ENCODE assay signal across 24 cellular contexts in the genomic region with DNA sequence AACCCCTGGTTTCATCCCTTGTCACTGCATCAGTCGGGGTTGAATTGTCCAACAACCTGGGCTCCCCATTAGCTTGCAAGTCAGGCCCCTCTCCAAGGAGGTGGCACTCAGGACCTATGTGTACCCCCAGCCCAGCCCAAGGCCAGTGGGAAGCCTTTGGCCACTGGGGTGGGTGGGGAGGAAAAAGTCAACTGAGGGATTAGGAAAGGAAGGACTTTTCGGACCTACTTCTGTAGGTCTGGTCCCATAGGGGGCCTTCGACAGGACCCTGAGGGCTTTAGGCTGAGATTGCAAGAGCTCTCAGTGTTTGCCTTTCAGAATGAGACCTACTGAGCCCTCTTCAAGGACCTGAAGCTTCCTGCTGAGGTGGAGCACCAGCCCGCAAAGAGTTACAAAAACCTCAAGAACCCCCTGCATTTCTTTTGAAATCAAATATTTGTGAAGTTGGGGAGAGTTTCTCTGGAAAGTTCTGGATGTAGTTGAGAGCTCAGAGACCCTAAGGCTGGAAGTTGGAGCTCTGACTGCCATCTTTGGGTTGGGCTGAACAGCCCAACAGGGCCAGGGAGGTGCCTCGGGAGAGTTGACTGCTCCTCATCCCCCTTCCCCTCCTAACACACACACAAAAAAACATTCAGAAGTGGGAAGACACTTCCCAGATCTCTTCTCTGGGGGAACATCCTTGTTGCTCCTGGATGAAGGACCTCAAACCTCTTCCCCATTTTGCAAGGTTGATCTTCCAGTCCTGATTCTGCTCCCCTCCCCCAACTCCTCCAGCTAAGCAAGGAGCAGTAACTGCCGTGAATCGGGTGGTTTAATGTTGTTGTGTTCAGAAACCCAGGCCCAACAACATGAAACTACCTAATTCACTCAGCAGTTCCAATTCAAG. TPM values are rescaled to one million over a fixed set of nuclear protein-coding genes. Genes with fewer than 3 reads are reported as not detected.
DNase-seq lines count a peak whose midpoint lies in the region; ATAC-seq, FAIRE-seq and TF ChIP-seq lines count a peak whose summit lies in the region.
"Had no signal": no experiment of that assay in that cellular context is flagged by ENCODE, and none has a peak within 500 bp of the region (broad histone marks: within the 10 kb centered on the region; RNA-seq: fewer than 3 reads in every experiment).

No MANE protein-coding gene starts in this region.

- peak overlapping the region; percentile 97 for H3K27ac ChIP-seq in K562 (ENCODE audit: extremely low read depth, low read depth, low read length)
- H3K27ac ChIP-seq in osteoblast (ENCODE audit: low read depth, low read length) = no peak overlapping the region
- H3K27ac ChIP-seq: coronary artery, SK-N-MC, vagina had no signal

- H3K4me1 ChIP-seq in K562 (replicated peaks in 1 of 2; ENCODE audit: control insufficient read depth in 2 of 2, insufficient read depth in 2 of 2, low read length in 2 of 2) = peaks cover 51 to 73% of the 10 kb centered on the region in 2 experiments
- no peaks in the 10 kb centered on the region for H3K4me1 ChIP-seq in osteoblast (ENCODE audit: insufficient read depth, low read length)

- CTCF ChIA-PET in K562 (lab: Yijun Ruan, JAX; ENCODE audit: low intra/inter-chr PET ratio) = no interaction called here

- POLR2A ChIA-PET in K562 (lab: Yijun Ruan, JAX) = interaction anchor here (0.6 to 2.5 kb wide), 8 partner anchors 8 to 499 kb away, joined by 3 to 21 read pairs (median 4); no protein-coding TSS in a partner anchor

- H3K9ac ChIP-seq in K562 (ENCODE audit: insufficient read depth in 1 of 2, low read depth in 2 of 2, low read length in 2 of 2) = peak overlapping the region; percentile 82 to 95

- no peaks in the 10 kb centered on the region for H3K9me1 ChIP-seq in K562 (ENCODE audit: control insufficient read depth, insufficient read depth, low read length)

- H3K9me3 ChIP-seq in K562 (replicated peaks; ENCODE audit: control insufficient read depth, insufficient read depth, low read depth, low read length) = no peaks in the 10 kb centered on the region
- H3K9me3 ChIP-seq in osteoblast (ENCODE audit: low read depth, low read length) = no peaks in the 10 kb centered on the region
- H3K9me3 ChIP-seq: vagina had no signal

- H3K4me3 ChIP-seq in GM12865 (ENCODE audit: low read depth, low read length) (no peak overlapping the region), K562 (peak overlapping the region; percentile 97; the same call in 1 of the 2 replicates), osteoblast (ENCODE audit: insufficient read depth, low read length) (no peak overlapping the region)
- H3K4me3 ChIP-seq: coronary artery, SK-N-MC, vagina had no signal

- ATAC-seq in K562 (no peak), GM19351 (IDR thresholded peaks at IDR 0.05; ENCODE audit: unreplicated experiment) (no peak)
- ATAC-seq: left lobe of liver had no signal

- BruUV-seq in K562 (replicated peaks; lab: Mats Ljungman, UMichigan) = no TSS peak

- H3K36me3 ChIP-seq in K562 (ENCODE audit: control insufficient read depth, insufficient read depth, low read length) (peaks cover 10% of the 10 kb centered on the region; the same call in 1 of the 3 replicates), osteoblast (ENCODE audit: insufficient read depth, low read length) (no peaks in the 10 kb centered on the region)
- H3K36me3 ChIP-seq: vagina had no signal

- 28% methylated on average over 7 of the region's 7 CpGs for WGBS in K562 (ENCODE audit: insufficient coverage, low coverage, missing lambda C conversion rate)

- H3K79me2 ChIP-seq in K562 (ENCODE audit: control insufficient read depth, insufficient read depth, low read length) (peaks cover 54% of the 10 kb centered on the region), osteoblast (ENCODE audit: insufficient read depth, low read length) (no peaks in the 10 kb centered on the region)

- TF ChIP-seq POLR2A in K562 (conservative IDR thresholded peaks at IDR 0.05) = no peak

- H2AFZ ChIP-seq in K562 (ENCODE audit: low read depth, low read length) (peak overlapping the region; percentile 80), osteoblast (ENCODE audit: low read length) (no peak overlapping the region)

- intact Hi-C loops in K562 (cut with micrococcal nuclease) = no loop called here

- H3K4me2 ChIP-seq in K562 (ENCODE audit: insufficient read depth, low read length) = peak overlapping the region; percentile 99
- no peak overlapping the region for H3K4me2 ChIP-seq in osteoblast (ENCODE audit: insufficient read depth, low read length)

- TF ChIP-seq CTCF in GM12865 (IDR thresholded peaks at IDR 0.05; ENCODE audit: insufficient read depth, low read depth, low read length, missing control alignments) (no peak), K562 (IDR thresholded peaks at IDR 0.05 in 2 of 3, conservative IDR thresholded peaks at IDR 0.05 in 1 of 3; ENCODE audit: insufficient read depth in 2 of 3, low read depth in 1 of 3, low read length in 3 of 3) (no peak), osteoblast (IDR thresholded peaks at IDR 0.05; ENCODE audit: extremely low read depth, low read depth, low read length) (no peak)

- DNase-seq in GM12865 (ENCODE audit: low read depth) (peak; percentile 81), GM19239 (ENCODE audit: insufficient read length, low spot score) (no peak), K562 (ENCODE audit: extremely low read depth in 1 of 4, low spot score in 3 of 4) (peak in 1 of 4 experiments; percentile 57), osteoblast (ENCODE audit: insufficient read length, low spot score, missing footprints) (peak; percentile 76), dermis blood vessel endothelial cell (no peak), HTR-8/SVneo (ENCODE audit: insufficient read length, low spot score) (no peak)
- DNase-seq: activated CD4-positive, alpha-beta T cell treated with anti-CD3 and anti-CD28 coated beads, Interleukin-2, amount 10 ng/mL, durations not matched to agents 7 days and 5 days; activated CD8-positive, alpha-beta memory T cell treated with anti-CD3 and anti-CD28 coated beads, Interleukin-2, amount 50 U/mL, for 4 hours; activated gamma-delta T cell; CD4-positive, alpha-beta T cell; GDM1; NCI-H187; NCI-H69; posterior cingulate gyrus; stimulated activated CD4-positive, alpha-beta T cell treated with anti-CD3 and anti-CD28 coated beads, Interleukin-1b, Interleukin-23, amount 100 ng/mL, for 48 hours had no signal

- no peak for TF ChIP-seq EP300 in K562 (IDR thresholded peaks at IDR 0.05; ENCODE audit: low read length)

- TF ChIP-seq RAD21 in K562 (CRISPR knock-in tag; conservative IDR thresholded peaks at IDR 0.05 in 1 of 2, IDR thresholded peaks at IDR 0.05 in 1 of 2) = no peak

- no peaks in the 10 kb centered on the region for H3K27me3 ChIP-seq in K562 (ENCODE audit: control insufficient read depth in 2 of 2, insufficient read depth in 2 of 2, low read length in 2 of 2)
- peaks cover 100% of the 10 kb centered on the region for H3K27me3 ChIP-seq in osteoblast (ENCODE audit: insufficient read depth, low read length)

- H4K20me1 ChIP-seq in K562 (replicated peaks; ENCODE audit: control insufficient read depth, insufficient read depth, low read length) = no peaks in the 10 kb centered on the region
- H4K20me1 ChIP-seq in osteoblast (ENCODE audit: insufficient read depth, low read length) = peaks cover 2% of the 10 kb centered on the region

- peak; percentile 78 for FAIRE-seq in GM19239 (lab: Jason Lieb, UNC)
- FAIRE-seq in K562 (lab: Jason Lieb, UNC) = no peak
- no peak for FAIRE-seq in HTR-8/SVneo (lab: Jason Lieb, UNC)
- FAIRE-seq: H54 had no signal

- in situ Hi-C loops in K562 (cut with MboI) = no loop called here

RNA-seq across cellular contexts. Expression of gene HOXB9, which starts 5.8 kb away (rescaled TPM):
- 92.5 and 108 TPM in 2 replicates for total RNA-seq in K562 (2011; cell fraction: chromatin; rRNA removed; ENCODE audit: low replicate concordance)
- total RNA-seq in K562 (2011; cell fraction: nucleolus; rRNA removed) = 55.1 and 62.2 TPM in 2 replicates
- total RNA-seq in K562 (2011; cell fraction: nucleoplasm; rRNA removed) = 83.2 and 118 TPM in 2 replicates
- total RNA-seq in K562 (2014; rRNA removed) (77.6 and 91.3 TPM in 2 replicates), K562 (2014; rRNA removed; fragmentation: Illumina TruSeq; extraction: Trizol) (64.8 and 71.4 TPM in 2 replicates), K562 (2015; rRNA removed; fragmentation: Illumina TruSeq; extraction: Trizol) (54.3 and 54.6 TPM in 2 replicates), K562 (2021) (136 and 146 TPM in 2 replicates), osteoblast (not detected in 2 replicates), dermis blood vessel endothelial cell (0.47 and 1.0 TPM in 2 replicates)
- polyA plus RNA-seq in K562 (2011; rRNA removed) (104 and 141 TPM in 2 replicates), K562 (2014; fragmentation: Illumina TruSeq; extraction: Trizol) (187 and 196 TPM in 2 replicates), K562 (2014; fragmentation: Nextera tagmentation; extraction: Ambion mirVana) (1 to 10 TPM; 3.1 to 5.2 TPM), K562 (2014; rRNA removed) (136 and 145 TPM in 2 replicates)
- 113 and 142 TPM in 2 replicates for polyA plus RNA-seq in K562 (2011; cell fraction: cytosol; rRNA removed)
- polyA plus RNA-seq in K562 (2011; cell fraction: nucleus; rRNA removed) = 117 and 138 TPM in 2 replicates
- polyA plus RNA-seq in K562 (2012) = 89.9 and 176 TPM in 2 replicates
- 54.1 and 61.9 TPM in 2 replicates for polyA minus RNA-seq in K562 (2011; rRNA and poly(A)+ RNA removed)
- polyA minus RNA-seq in K562 (2011; cell fraction: cytosol; rRNA and poly(A)+ RNA removed) = 46.9 and 52.2 TPM in 2 replicates
- polyA minus RNA-seq in K562 (2011; cell fraction: nucleus; rRNA and poly(A)+ RNA removed) = 28.9 and 46.7 TPM in 2 replicates
- total RNA-seq: activated CD4-positive, alpha-beta T cell treated with anti-CD3 and anti-CD28 coated beads, Interleukin-2, amount 10 ng/mL, durations not matched to agents 7 days and 5 days; CD4-positive, alpha-beta T cell; fibroblast of lung; temporal lobe; vagina had no signal
- polyA plus RNA-seq: fibroblast of lung, neural cell had no signal

RNA-seq across cellular contexts. Expression of gene HOXB8, which starts 16.8 kb away (rescaled TPM):
- 13.9 and 15.4 TPM in 2 replicates for total RNA-seq in K562 (2011; cell fraction: chromatin; rRNA removed; ENCODE audit: low replicate concordance)
- 8.9 and 11.7 TPM in 2 replicates for total RNA-seq in K562 (2011; cell fraction: nucleolus; rRNA removed)
- total RNA-seq in K562 (2011; cell fraction: nucleoplasm; rRNA removed) = 12.5 and 25.9 TPM in 2 replicates
- total RNA-seq in K562 (2014; rRNA removed) (5.1 and 9.3 TPM in 2 replicates), K562 (2014; rRNA removed; fragmentation: Illumina TruSeq; extraction: Trizol) (1.5 and 2.9 TPM in 2 replicates), K562 (2015; rRNA removed; fragmentation: Illumina TruSeq; extraction: Trizol) (2.1 and 2.5 TPM in 2 replicates), K562 (2021) (14.9 and 17.7 TPM in 2 replicates), osteoblast (not detected in 2 replicates), dermis blood vessel endothelial cell (1.2 and 4.1 TPM in 2 replicates)
- polyA plus RNA-seq in K562 (2011; rRNA removed) (3.6 and 4.6 TPM in 2 replicates), K562 (2014; fragmentation: Illumina TruSeq; extraction: Trizol) (7.0 and 8.3 TPM in 2 replicates), K562 (2014; fragmentation: Nextera tagmentation; extraction: Ambion mirVana) (1 to 10 TPM in 1 of 2 experiments, under 1 TPM in 1; 0.52 to 1.2 TPM), K562 (2014; rRNA removed) (18.8 and 23.8 TPM in 2 replicates)
- polyA plus RNA-seq in K562 (2011; cell fraction: cytosol; rRNA removed) = 7.3 and 10.8 TPM in 2 replicates
- polyA plus RNA-seq in K562 (2011; cell fraction: nucleus; rRNA removed) = 16.6 and 22.3 TPM in 2 replicates
- polyA plus RNA-seq in K562 (2012) = 5.9 and 20.0 TPM in 2 replicates
- 1.8 and 2.2 TPM in 2 replicates for polyA minus RNA-seq in K562 (2011; rRNA and poly(A)+ RNA removed)
- polyA minus RNA-seq in K562 (2011; cell fraction: cytosol; rRNA and poly(A)+ RNA removed) = 2.4 and 7.1 TPM in 2 replicates
- 3.1 and 4.2 TPM in 2 replicates for polyA minus RNA-seq in K562 (2011; cell fraction: nucleus; rRNA and poly(A)+ RNA removed)
- total RNA-seq: activated CD4-positive, alpha-beta T cell treated with anti-CD3 and anti-CD28 coated beads, Interleukin-2, amount 10 ng/mL, durations not matched to agents 7 days and 5 days; CD4-positive, alpha-beta T cell; vagina had no signal
- polyA plus RNA-seq: neural cell had no signal

RNA-seq across cellular contexts. Expression of gene HOXB7, which starts 21.1 kb away (rescaled TPM):
- 1.4 and 3.5 TPM in 2 replicates for total RNA-seq in K562 (2011; cell fraction: chromatin; rRNA removed; ENCODE audit: low replicate concordance)
- 0.79 and 1.5 TPM in 2 replicates for total RNA-seq in K562 (2011; cell fraction: nucleolus; rRNA removed)
- total RNA-seq in K562 (2011; cell fraction: nucleoplasm; rRNA removed) = 2.1 TPM in 2 replicates
- total RNA-seq in K562 (2014; rRNA removed) (8.3 and 11.0 TPM in 2 replicates), K562 (2014; rRNA removed; fragmentation: Illumina TruSeq; extraction: Trizol) (13.5 and 14.7 TPM in 2 replicates), K562 (2015; rRNA removed; fragmentation: Illumina TruSeq; extraction: Trizol) (14.8 and 16.7 TPM in 2 replicates), K562 (2021) (8.2 and 10.8 TPM in 2 replicates), osteoblast (0.36 TPM in 1 of 2 replicates, not detected in the other), dermis blood vessel endothelial cell (9.9 and 11.4 TPM in 2 replicates)
- polyA plus RNA-seq in K562 (2011; rRNA removed) (5.5 and 5.9 TPM in 2 replicates), K562 (2014; fragmentation: Illumina TruSeq; extraction: Trizol) (10.3 and 11.6 TPM in 2 replicates), K562 (2014; fragmentation: Nextera tagmentation; extraction: Ambion mirVana) (1 to 10 TPM; 5.7 to 5.8 TPM), K562 (2014; rRNA removed) (11.1 and 13.9 TPM in 2 replicates)
- polyA plus RNA-seq in K562 (2011; cell fraction: cytosol; rRNA removed) = 8.3 and 8.4 TPM in 2 replicates
- polyA plus RNA-seq in K562 (2011; cell fraction: nucleus; rRNA removed) = 2.7 and 3.9 TPM in 2 replicates
- 10.4 and 16.5 TPM in 2 replicates for polyA plus RNA-seq in K562 (2012)
- 1.9 and 2.5 TPM in 2 replicates for polyA minus RNA-seq in K562 (2011; rRNA and poly(A)+ RNA removed)
- polyA minus RNA-seq in K562 (2011; cell fraction: cytosol; rRNA and poly(A)+ RNA removed) = 2.9 and 3.5 TPM in 2 replicates
- 0.67 and 2.3 TPM in 2 replicates for polyA minus RNA-seq in K562 (2011; cell fraction: nucleus; rRNA and poly(A)+ RNA removed)
- total RNA-seq: CD4-positive, alpha-beta T cell; temporal lobe had no signal
- polyA plus RNA-seq: neural cell had no signal

RNA-seq across cellular contexts. Expression of gene HOXB6, which starts 27.1 kb away (rescaled TPM):
- total RNA-seq in K562 (2011; cell fraction: chromatin; rRNA removed; ENCODE audit: low replicate concordance) = 18.7 and 26.2 TPM in 2 replicates
- total RNA-seq in K562 (2011; cell fraction: nucleolus; rRNA removed) = 10.4 and 11.2 TPM in 2 replicates
- total RNA-seq in K562 (2011; cell fraction: nucleoplasm; rRNA removed) = 12.0 and 17.8 TPM in 2 replicates
- total RNA-seq in K562 (2014; rRNA removed) (6.5 and 9.1 TPM in 2 replicates), K562 (2014; rRNA removed; fragmentation: Illumina TruSeq; extraction: Trizol) (3.9 and 4.9 TPM in 2 replicates), K562 (2015; rRNA removed; fragmentation: Illumina TruSeq; extraction: Trizol) (7.3 and 7.5 TPM in 2 replicates), K562 (2021) (10.6 and 14.2 TPM in 2 replicates), osteoblast (0.59 and 0.72 TPM in 2 replicates), dermis blood vessel endothelial cell (7.5 and 11.9 TPM in 2 replicates)
- polyA plus RNA-seq in K562 (2011; rRNA removed) (2.3 and 3.0 TPM in 2 replicates), K562 (2014; fragmentation: Illumina TruSeq; extraction: Trizol) (4.0 and 7.7 TPM in 2 replicates), K562 (2014; fragmentation: Nextera tagmentation; extraction: Ambion mirVana) (1 to 10 TPM; 1.2 to 1.9 TPM), K562 (2014; rRNA removed) (13.7 and 14.8 TPM in 2 replicates)
- 3.7 and 4.0 TPM in 2 replicates for polyA plus RNA-seq in K562 (2011; cell fraction: cytosol; rRNA removed)
- polyA plus RNA-seq in K562 (2011; cell fraction: nucleus; rRNA removed) = 16.7 and 17.3 TPM in 2 replicates
- 9.7 and 11.7 TPM in 2 replicates for polyA plus RNA-seq in K562 (2012)
- polyA minus RNA-seq in K562 (2011; rRNA and poly(A)+ RNA removed) = 0.42 and 0.63 TPM in 2 replicates
- 1.3 TPM in 1 of 2 replicates, not detected in the other for polyA minus RNA-seq in K562 (2011; cell fraction: cytosol; rRNA and poly(A)+ RNA removed)
- 3.5 and 8.1 TPM in 2 replicates for polyA minus RNA-seq in K562 (2011; cell fraction: nucleus; rRNA and poly(A)+ RNA removed)
- total RNA-seq: activated CD4-positive, alpha-beta T cell treated with anti-CD3 and anti-CD28 coated beads, Interleukin-2, amount 10 ng/mL, durations not matched to agents 7 days and 5 days; CD4-positive, alpha-beta T cell; temporal lobe had no signal
- polyA plus RNA-seq: neural cell had no signal

RNA-seq across cellular contexts. Expression of gene HOXB5, which starts 38.4 kb away (rescaled TPM):
- 4.9 and 5.1 TPM in 2 replicates for total RNA-seq in K562 (2011; cell fraction: chromatin; rRNA removed; ENCODE audit: low replicate concordance)
- 1.8 and 2.0 TPM in 2 replicates for total RNA-seq in K562 (2011; cell fraction: nucleolus; rRNA removed)
- 2.4 and 3.7 TPM in 2 replicates for total RNA-seq in K562 (2011; cell fraction: nucleoplasm; rRNA removed)
- total RNA-seq in K562 (2014; rRNA removed) (0.27 and 0.57 TPM in 2 replicates), K562 (2014; rRNA removed; fragmentation: Illumina TruSeq; extraction: Trizol) (0.38 and 0.65 TPM in 2 replicates), K562 (2015; rRNA removed; fragmentation: Illumina TruSeq; extraction: Trizol) (0.75 and 0.80 TPM in 2 replicates), K562 (2021) (2.4 and 2.6 TPM in 2 replicates), osteoblast (not detected in 2 replicates), dermis blood vessel endothelial cell (0.17 and 0.23 TPM in 2 replicates)
- polyA plus RNA-seq in K562 (2011; rRNA removed) (0.36 and 0.87 TPM in 2 replicates), K562 (2014; fragmentation: Illumina TruSeq; extraction: Trizol) (1.4 and 1.5 TPM in 2 replicates), K562 (2014; fragmentation: Nextera tagmentation; extraction: Ambion mirVana) (under 1 TPM; 0.24 to 0.25 TPM), K562 (2014; rRNA removed) (2.7 and 3.2 TPM in 2 replicates)
- 0.36 and 0.52 TPM in 2 replicates for polyA plus RNA-seq in K562 (2011; cell fraction: cytosol; rRNA removed)
- 3.7 TPM in 2 replicates for polyA plus RNA-seq in K562 (2011; cell fraction: nucleus; rRNA removed)
- polyA plus RNA-seq in K562 (2012) = 2.9 and 6.4 TPM in 2 replicates
- polyA minus RNA-seq in K562 (2011; rRNA and poly(A)+ RNA removed) = 0.11 and 0.15 TPM in 2 replicates
- 0.38 and 0.82 TPM in 2 replicates for polyA minus RNA-seq in K562 (2011; cell fraction: cytosol; rRNA and poly(A)+ RNA removed)
- 0.54 and 1.1 TPM in 2 replicates for polyA minus RNA-seq in K562 (2011; cell fraction: nucleus; rRNA and poly(A)+ RNA removed)
- total RNA-seq: activated CD4-positive, alpha-beta T cell treated with anti-CD3 and anti-CD28 coated beads, Interleukin-2, amount 10 ng/mL, durations not matched to agents 7 days and 5 days; CD4-positive, alpha-beta T cell; temporal lobe had no signal
- polyA plus RNA-seq: neural cell had no signal

Comparison
In these comparisons a context has a peak if more than half of its experiments do, and no peak if none do; other contexts are left out.
1. DNase-seq: peak in GM12865 (single experiment) and osteoblast (single experiment); none in GM19239 (single experiment), dermis blood vessel endothelial cell (single experiment) and HTR-8/SVneo (single experiment).
2. RNA of gene HOXB9, which starts 5.8 kb away (total RNA-seq): 54.3 to 146 TPM in K562; 0.47 to 1.0 TPM in dermis blood vessel endothelial cell and not detected in osteoblast; every median in the first group is over 10 times any median in the second.